In the genomic region with DNA sequence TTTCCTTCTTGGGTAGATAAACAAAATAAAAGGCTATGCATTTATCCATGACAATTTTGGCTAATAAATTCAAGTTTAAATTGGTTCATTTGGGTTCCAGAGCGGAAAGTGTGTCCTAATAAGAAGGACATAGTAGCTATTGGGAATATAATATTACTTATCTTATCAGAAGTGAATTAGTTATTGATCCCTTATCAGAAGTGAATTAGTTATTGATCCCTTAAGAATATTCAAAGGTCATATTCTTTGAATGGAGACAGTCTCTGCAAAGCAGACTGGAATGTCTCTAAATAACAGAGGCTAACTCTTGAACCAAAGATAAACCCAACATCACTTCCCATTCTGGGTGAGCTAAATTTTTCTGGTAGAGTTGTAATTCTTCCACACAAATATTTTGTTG, we compare ENCODE assay signal across 34 cellular contexts.
"Had no signal": no experiment of that assay in that cellular context is flagged by ENCODE, and none has a peak within 500 bp of the region (broad histone marks: within the 10 kb centered on the region; RNA-seq: fewer than 3 reads in every experiment).

No MANE protein-coding gene starts in this region.

- H3K4me3 ChIP-seq: MG63 had no signal

- H3K9me3 ChIP-seq: MG63 had no signal

- H3K27me3 ChIP-seq: MG63 had no signal

- DNase-seq: Karpas-422, Kasumi-1, MG63, MM.1S, MV-4-11, NCI-H1048, NCI-H1092, NCI-H1092 treated with DMSO at 0.1 percent for 48 hours, NCI-H1105, NCI-H1105 treated with DMSO at 0.1 percent for 48 hours, NCI-H1417, NCI-H1417 treated with DMSO at 0.1 percent for 48 hours, NCI-H1436, NCI-H1436 treated with DMSO at 0.1 percent for 48 hours, NCI-H146, NCI-H1694, NCI-H1694 treated with DMSO at 0.1 percent for 48 hours, NCI-H187, NCI-H187 treated with DMSO at 0.1 percent for 48 hours, NCI-H1930, NCI-H2029, NCI-H2029 treated with DMSO at 0.1 percent for 48 hours, NCI-H2081, NCI-H2081 treated with DMSO at 0.1 percent for 48 hours, NCI-H2107, NCI-H2171, NCI-H2171 treated with DMSO at 0.1 percent for 48 hours, NCI-H2227 treated with DMSO at 0.1 percent for 48 hours, NCI-H226, NCI-H345, NCI-H446, NCI-H446 treated with DMSO at 0.1 percent for 48 hours, NCI-H510A, NCI-H510A treated with DMSO at 0.1 percent for 48 hours had no signal

- H3K36me3 ChIP-seq: MG63 had no signal
